ENCODE assay signal across 8 cellular contexts in genomic region chr17:34252138-34252889, GRCh38. TPM values are rescaled to one million over a fixed set of nuclear protein-coding genes. Genes with fewer than 3 reads are reported as not detected.
A peak's percentile ranks its signal among the peaks of the same experiment; 100 is the strongest.
DNase-seq lines count a peak whose midpoint lies in the region; ATAC-seq, FAIRE-seq and TF ChIP-seq lines count a peak whose summit lies in the region.

No MANE protein-coding gene starts in this region.

- peak; percentile 69 for ATAC-seq in HG02885 (IDR thresholded peaks at IDR 0.05; ENCODE audit: poor library complexity, unreplicated experiment)
- peak; percentile 89 for ATAC-seq in GM12878
- ATAC-seq in stimulated activated naive B cell treated with anti-CD40 and anti-IgM and Interleukin-4, amounts not matched to agents 10 μg/mL and 1 μg/mL and 100 μg/mL, for 72 hours (replicated peaks), result peak; percentile 87 to 88
- ATAC-seq in GM18505 (IDR thresholded peaks at IDR 0.05; ENCODE audit: unreplicated experiment), result no peak

- no peak overlapping the region for H3K27ac ChIP-seq in GM12878 (ENCODE audit: control insufficient read depth, insufficient read depth)

- in situ Hi-C loops in GM12878 (cut with MboI), result no loop called here

- intact Hi-C loops in GM12878 (cut with micrococcal nuclease; ENCODE audit: unreplicated experiment), result no loop called here

- H3K4me1 Mint-ChIP-seq in stimulated activated naive B cell treated with anti-CD40 and anti-IgM and Interleukin-4, amounts not matched to agents 10 μg/mL and 1 μg/mL and 100 μg/mL, for 72 hours, result peaks cover 27 to 64% of the 10 kb centered on the region in 2 donors
- H3K4me1 Mint-ChIP-seq in activated T-cell treated with anti-CD3 and anti-CD28 coated beads, Interleukin-2, amount 50 U/mL, for 24 hours (ENCODE audit: low read depth), result peaks cover 4% of the 10 kb centered on the region

- BruUV-seq in GM12878 (replicated peaks; lab: Mats Ljungman, UMichigan), result no TSS peak

- SMC1A ChIA-PET in GM12878 (lab: Charles Lee; ENCODE audit: uncharacterized antibody, unreplicated experiment), result no interaction called here

- no peak overlapping the region for H2AFZ ChIP-seq in GM12878 (ENCODE audit: control insufficient read depth, low read depth, low read length)

- peaks cover 31 to 32% of the 10 kb centered on the region in 2 donors for H3K27me3 Mint-ChIP-seq in stimulated activated naive B cell treated with anti-CD40 and anti-IgM and Interleukin-4, amounts not matched to agents 10 μg/mL and 1 μg/mL and 100 μg/mL, for 72 hours
- H3K27me3 Mint-ChIP-seq in activated T-cell treated with anti-CD3 and anti-CD28 coated beads, Interleukin-2, amount 50 U/mL, for 24 hours, result peaks cover 55% of the 10 kb centered on the region

- peak overlapping the region; percentile 52 for H3K27ac Mint-ChIP-seq in stimulated activated naive B cell treated with anti-CD40 and anti-IgM and Interleukin-4, amounts not matched to agents 10 μg/mL and 1 μg/mL and 100 μg/mL, for 72 hours
- H3K27ac Mint-ChIP-seq in activated T-cell treated with anti-CD3 and anti-CD28 coated beads, Interleukin-2, amount 50 U/mL, for 24 hours, result no peak overlapping the region

- TF ChIP-seq CTCF in AG10803 (conservative IDR thresholded peaks at IDR 0.05; ENCODE audit: low read length) (no peak), GM12878 (IDR thresholded peaks at IDR 0.05 in 2 of 3, conservative IDR thresholded peaks at IDR 0.05 in 1 of 3; ENCODE audit: control insufficient read depth in 2 of 3, extremely low read depth in 1 of 3, insufficient read depth in 1 of 3, low read depth in 3 of 3, low read length in 3 of 3) (no peak)

- H3K36me3 ChIP-seq in GM12878 (ENCODE audit: control insufficient read depth in 2 of 2, insufficient read depth in 2 of 2, low read length in 1 of 2), result no peaks in the 10 kb centered on the region

- H3K4me2 ChIP-seq in GM12878 (ENCODE audit: control insufficient read depth, insufficient read depth), result peak overlapping the region; percentile 30; the same call in 1 of the 2 replicates

- H3K4me1 ChIP-seq in GM12878 (ENCODE audit: control insufficient read depth, insufficient read depth, low read length), result peaks cover 16% of the 10 kb centered on the region

- no peaks in the 10 kb centered on the region for H3K79me2 ChIP-seq in GM12878 (ENCODE audit: control insufficient read depth, insufficient read depth, low read length)

- RAD21 ChIA-PET in GM12878 (lab: Charles Lee; ENCODE audit: unreplicated experiment), result no interaction called here

- TF ChIP-seq RAD21 in GM12878 (IDR thresholded peaks at IDR 0.05; ENCODE audit: insufficient read depth, low read depth, low read length), result no peak

- 23% methylated on average over 10 of the region's 10 CpGs for WGBS in GM12878 (ENCODE audit: insufficient coverage, insufficient replicate concordance, low lambda C conversion rate, missing lambda C conversion rate)

- no peak for FAIRE-seq in GM12878 (lab: Jason Lieb, UNC)

- CTCF ChIA-PET in GM12878 (lab: Yijun Ruan, JAX), result interaction anchor here (0.6 to 1.9 kb wide), 3 partner anchors 18 to 109 kb away, joined by 3 to 6 read pairs (median 5); no protein-coding TSS in a partner anchor

- no peaks in the 10 kb centered on the region for H3K9me3 Mint-ChIP-seq in stimulated activated naive B cell treated with anti-CD40 and anti-IgM and Interleukin-4, amounts not matched to agents 10 μg/mL and 1 μg/mL and 100 μg/mL, for 72 hours
- no peaks in the 10 kb centered on the region for H3K9me3 Mint-ChIP-seq in activated T-cell treated with anti-CD3 and anti-CD28 coated beads, Interleukin-2, amount 50 U/mL, for 24 hours

- no peak for TF ChIP-seq EP300 in GM12878 (IDR thresholded peaks at IDR 0.05; ENCODE audit: borderline replicate concordance in 1 of 2, control insufficient read depth in 1 of 2, low read depth in 2 of 2, low read length in 2 of 2)

- H3K4me3 Mint-ChIP-seq in stimulated activated naive B cell treated with anti-CD40 and anti-IgM and Interleukin-4, amounts not matched to agents 10 μg/mL and 1 μg/mL and 100 μg/mL, for 72 hours, result peak overlapping the region; percentile 30 to 51
- no peak overlapping the region for H3K4me3 Mint-ChIP-seq in activated T-cell treated with anti-CD3 and anti-CD28 coated beads, Interleukin-2, amount 50 U/mL, for 24 hours

- DNase-seq in AG10803 (ENCODE audit: low read depth) (peak; percentile 94), GM12878 (ENCODE audit: low read depth, low spot score) (peak; percentile 7), islet precursor cell (peak; percentile 86), NCI-H1930 (lab: John Stamatoyannopoulos, UW) (no peak)
- peak; percentile 59 for DNase-seq in stimulated activated naive B cell treated with anti-CD40 and anti-IgM and Interleukin-4, amounts not matched to agents 10 μg/mL and 1 μg/mL and 100 μg/mL, for 72 hours
- DNase-seq in activated T-cell treated with anti-CD3 and anti-CD28 coated beads, Interleukin-2, amount 50 U/mL, for 24 hours, result no peak

- no peaks in the 10 kb centered on the region; the same call in 1 of the 2 replicates for H4K20me1 ChIP-seq in GM12878 (ENCODE audit: control insufficient read depth, insufficient read depth)

- no peak overlapping the region for H3K9ac ChIP-seq in GM12878 (ENCODE audit: control insufficient read depth, insufficient read depth, low read length)

- no peak overlapping the region for H3K4me3 ChIP-seq in AG10803 (ENCODE audit: low read length)
- H3K4me3 ChIP-seq in GM12878, result no peak overlapping the region

- TF ChIP-seq POLR2A in GM12878 (IDR thresholded peaks at IDR 0.05; ENCODE audit: low read depth, low read length), result no peak
- TF ChIP-seq POLR2A in GM18505 (IDR thresholded peaks at IDR 0.05; ENCODE audit: borderline replicate concordance, extremely low read depth, insufficient read depth, insufficient read length), result no peak

- H3K9me3 ChIP-seq in GM12878 (replicated peaks; ENCODE audit: control insufficient read depth, insufficient read depth, low read length), result no peaks in the 10 kb centered on the region

- H3K27me3 ChIP-seq in GM12878 (replicated peaks in 1 of 2; ENCODE audit: control insufficient read depth in 2 of 2, insufficient read depth in 2 of 2, low read length in 1 of 2), result peaks cover 1 to 17% of the 10 kb centered on the region in 2 experiments; a peak in 3 of 4 replicates

- no peaks in the 10 kb centered on the region for H3K36me3 Mint-ChIP-seq in stimulated activated naive B cell treated with anti-CD40 and anti-IgM and Interleukin-4, amounts not matched to agents 10 μg/mL and 1 μg/mL and 100 μg/mL, for 72 hours
- no peaks in the 10 kb centered on the region for H3K36me3 Mint-ChIP-seq in activated T-cell treated with anti-CD3 and anti-CD28 coated beads, Interleukin-2, amount 50 U/mL, for 24 hours (ENCODE audit: low read depth)

- POLR2A ChIA-PET in GM12878 (lab: Charles Lee), result no interaction called here

TF ChIP-seq in GM12878, 131 proteins besides CTCF, POLR2A, EP300 and RAD21 (continues in another document):
- TF ChIP-seq STAT3 (IDR thresholded peaks at IDR 0.05; ENCODE audit: low read depth, low read length), result no peak

RNA-seq across cellular contexts. Expression of gene CCL2, which starts 2.8 kb away (rescaled TPM):
- total RNA-seq in GM12878 (2013; cell fraction: nucleolus; rRNA removed), result not detected in 2 replicates
- total RNA-seq in GM12878 (2014; rRNA removed), result not detected in 2 replicates
- not detected in 2 replicates for total RNA-seq in GM12878 (2014; rRNA removed; fragmentation: Illumina TruSeq; extraction: Trizol)
- not detected in 2 replicates for total RNA-seq in GM12878 (2021)
- not detected for polyA plus RNA-seq in GM12878 (2011; ENCODE audit: low read depth)
- polyA plus RNA-seq in GM12878 (2011; rRNA removed), result 0.13 and 0.16 TPM in 2 replicates
- polyA plus RNA-seq in GM12878 (2011; cell fraction: cytosol; rRNA removed), result not detected in 2 replicates
- polyA plus RNA-seq in GM12878 (2011; cell fraction: nucleus; rRNA removed), result not detected in 2 replicates
- not detected in 2 replicates for polyA plus RNA-seq in GM12878 (2012)
- not detected in 2 replicates for polyA plus RNA-seq in GM12878 (2014; fragmentation: Illumina TruSeq; extraction: Trizol)
- not detected for polyA plus RNA-seq in GM12878 (2014; fragmentation: Nextera tagmentation; extraction: Ambion mirVana)
- polyA plus RNA-seq in GM12878 (2014; rRNA removed), result not detected in 2 replicates
- polyA plus RNA-seq in GM12878 (2016; fragmentation: Nextera tagmentation; extraction: Ambion mirVana), result under 1 TPM in 1 of 2 experiments, not detected in 1; 0.18 TPM
- not detected in 2 replicates for polyA minus RNA-seq in GM12878 (2011; rRNA and poly(A)+ RNA removed)
- polyA minus RNA-seq in GM12878 (2011; cell fraction: cytosol; rRNA and poly(A)+ RNA removed), result not detected in 2 replicates
- not detected in 2 replicates for polyA minus RNA-seq in GM12878 (2011; cell fraction: nucleus; rRNA and poly(A)+ RNA removed)

RNA-seq across cellular contexts. Expression of gene CCL7, which starts 17.7 kb away (rescaled TPM):
- not detected in 2 replicates for total RNA-seq in GM12878 (2013; cell fraction: nucleolus; rRNA removed)
- total RNA-seq in GM12878 (2014; rRNA removed), result not detected in 2 replicates
- total RNA-seq in GM12878 (2014; rRNA removed; fragmentation: Illumina TruSeq; extraction: Trizol), result not detected in 2 replicates
- total RNA-seq in GM12878 (2021), result not detected in 2 replicates
- polyA plus RNA-seq in GM12878 (2011; ENCODE audit: low read depth), result not detected
- polyA plus RNA-seq in GM12878 (2011; rRNA removed), result not detected in 2 replicates
- not detected in 2 replicates for polyA plus RNA-seq in GM12878 (2011; cell fraction: cytosol; rRNA removed)
- polyA plus RNA-seq in GM12878 (2011; cell fraction: nucleus; rRNA removed), result not detected in 2 replicates
- polyA plus RNA-seq in GM12878 (2012), result not detected in 2 replicates
- not detected in 2 replicates for polyA plus RNA-seq in GM12878 (2014; fragmentation: Illumina TruSeq; extraction: Trizol)
- not detected for polyA plus RNA-seq in GM12878 (2014; fragmentation: Nextera tagmentation; extraction: Ambion mirVana)
- polyA plus RNA-seq in GM12878 (2014; rRNA removed), result not detected in 2 replicates
- not detected for polyA plus RNA-seq in GM12878 (2016; fragmentation: Nextera tagmentation; extraction: Ambion mirVana)
- polyA minus RNA-seq in GM12878 (2011; rRNA and poly(A)+ RNA removed), result not detected in 2 replicates
- not detected in 2 replicates for polyA minus RNA-seq in GM12878 (2011; cell fraction: cytosol; rRNA and poly(A)+ RNA removed)
- polyA minus RNA-seq in GM12878 (2011; cell fraction: nucleus; rRNA and poly(A)+ RNA removed), result not detected in 2 replicates

RNA-seq across cellular contexts. Expression of gene CCL11, which starts 33.2 kb away (rescaled TPM):
- total RNA-seq in GM12878 (2013; cell fraction: nucleolus; rRNA removed), result not detected in 2 replicates
- not detected in 2 replicates for total RNA-seq in GM12878 (2014; rRNA removed)
- total RNA-seq in GM12878 (2014; rRNA removed; fragmentation: Illumina TruSeq; extraction: Trizol), result not detected in 2 replicates
- total RNA-seq in GM12878 (2021), result not detected in 2 replicates
- not detected for polyA plus RNA-seq in GM12878 (2011; ENCODE audit: low read depth)
- not detected in 2 replicates for polyA plus RNA-seq in GM12878 (2011; rRNA removed)
- polyA plus RNA-seq in GM12878 (2011; cell fraction: cytosol; rRNA removed), result not detected in 2 replicates
- polyA plus RNA-seq in GM12878 (2011; cell fraction: nucleus; rRNA removed), result not detected in 2 replicates
- polyA plus RNA-seq in GM12878 (2012), result not detected in 2 replicates
- polyA plus RNA-seq in GM12878 (2014; fragmentation: Illumina TruSeq; extraction: Trizol), result not detected in 2 replicates
- polyA plus RNA-seq in GM12878 (2014; fragmentation: Nextera tagmentation; extraction: Ambion mirVana), result not detected
- polyA plus RNA-seq in GM12878 (2014; rRNA removed), result not detected in 2 replicates
- not detected for polyA plus RNA-seq in GM12878 (2016; fragmentation: Nextera tagmentation; extraction: Ambion mirVana)
- not detected in 2 replicates for polyA minus RNA-seq in GM12878 (2011; rRNA and poly(A)+ RNA removed)
- not detected in 2 replicates for polyA minus RNA-seq in GM12878 (2011; cell fraction: cytosol; rRNA and poly(A)+ RNA removed)
- not detected in 2 replicates for polyA minus RNA-seq in GM12878 (2011; cell fraction: nucleus; rRNA and poly(A)+ RNA removed)

Comparison
In these comparisons a context has a peak if more than half of its experiments do, and no peak if none do; other contexts are left out.
1. DNase-seq: peak in AG10803 (single experiment), GM12878 (single experiment), islet precursor cell (single experiment) and stimulated activated naive B cell treated with anti-CD40 and anti-IgM and Interleukin-4, amounts not matched to agents 10 μg/mL and 1 μg/mL and 100 μg/mL, for 72 hours (single experiment); none in NCI-H1930 (0 of 2) and activated T-cell treated with anti-CD3 and anti-CD28 coated beads, Interleukin-2, amount 50 U/mL, for 24 hours (single experiment).